ENCODE assay signal across 9 cellular contexts in genomic region chr17:39208893-39209292, GRCh38. TPM values are rescaled to one million over a fixed set of nuclear protein-coding genes. Genes with fewer than 3 reads are reported as not detected.
A peak's percentile ranks its signal among the peaks of the same experiment; 100 is the strongest.
DNase-seq lines count a peak whose midpoint lies in the region; ATAC-seq lines count a peak whose summit lies in the region.
"Had no signal": no experiment of that assay in that cellular context is flagged by ENCODE, and none has a peak within 500 bp of the region (broad histone marks: within the 10 kb centered on the region; RNA-seq: fewer than 3 reads in every experiment).

No MANE protein-coding gene starts in this region.

- H3K36me3 ChIP-seq in CD4-positive, CD25-positive, alpha-beta regulatory T cell (ENCODE audit: control insufficient read depth, insufficient read depth, low read length) = peaks cover 14% of the 10 kb centered on the region

- H3K4me3 ChIP-seq in CD4-positive, CD25-positive, alpha-beta regulatory T cell (ENCODE audit: low read depth, low read length) = no peak overlapping the region
- H3K4me3 ChIP-seq: body of pancreas had no signal

- H3K27me3 ChIP-seq in CD4-positive, CD25-positive, alpha-beta regulatory T cell (ENCODE audit: control insufficient read depth, insufficient read depth, low read length) = no peaks in the 10 kb centered on the region

- H3K36me3 Mint-ChIP-seq in CD4-positive, CD25-positive, alpha-beta regulatory T cell = peaks cover 10% of the 10 kb centered on the region
- peaks cover 23% of the 10 kb centered on the region for H3K36me3 Mint-ChIP-seq in effector memory CD8-positive, alpha-beta T cell (ENCODE audit: insufficient read depth)

- H3K4me3 Mint-ChIP-seq in CD4-positive, CD25-positive, alpha-beta regulatory T cell = peak overlapping the region; percentile 32 to 63 (median 56)
- peak overlapping the region; percentile 44 to 68 for H3K4me3 Mint-ChIP-seq in effector memory CD8-positive, alpha-beta T cell

- ATAC-seq in CD4-positive, CD25-positive, alpha-beta regulatory T cell (ENCODE audit: low read depth in 2 of 2) = no peak
- peak; percentile 47 for ATAC-seq in GM19043 (IDR thresholded peaks at IDR 0.05; ENCODE audit: low read depth, unreplicated experiment)
- ATAC-seq in effector memory CD8-positive, alpha-beta T cell (replicated peaks) = peak; percentile 12
- no peak for ATAC-seq in HG03571 (IDR thresholded peaks at IDR 0.05; ENCODE audit: unreplicated experiment)

- peaks cover 24% of the 10 kb centered on the region for H3K4me1 ChIP-seq in CD4-positive, CD25-positive, alpha-beta regulatory T cell (ENCODE audit: control insufficient read depth, insufficient read depth, low read length, poor library complexity, severe bottlenecking)

- no peaks in the 10 kb centered on the region for H3K9me3 ChIP-seq in CD4-positive, CD25-positive, alpha-beta regulatory T cell (ENCODE audit: control insufficient read depth in 2 of 2, low read length in 2 of 2)
- H3K9me3 ChIP-seq: body of pancreas had no signal

- H3K27me3 Mint-ChIP-seq in CD4-positive, CD25-positive, alpha-beta regulatory T cell = peaks cover 7% of the 10 kb centered on the region
- H3K27me3 Mint-ChIP-seq in effector memory CD8-positive, alpha-beta T cell = peaks cover 0 to 19% of the 10 kb centered on the region in 2 donors

- peak overlapping the region in 2 of 3 donors; percentile 43 to 46 for H3K27ac Mint-ChIP-seq in CD4-positive, CD25-positive, alpha-beta regulatory T cell
- peak overlapping the region in 1 of 2 donors; percentile 77 for H3K27ac Mint-ChIP-seq in effector memory CD8-positive, alpha-beta T cell

- peak overlapping the region; percentile 11 for H3K27ac ChIP-seq in CD4-positive, CD25-positive, alpha-beta regulatory T cell (ENCODE audit: insufficient read depth, low read length, poor library complexity, severe bottlenecking)
- peak overlapping the region; percentile 80 for H3K27ac ChIP-seq in temporal lobe (ENCODE audit: low read depth, low read length)
- H3K27ac ChIP-seq: body of pancreas had no signal

- H3K9me3 Mint-ChIP-seq in CD4-positive, CD25-positive, alpha-beta regulatory T cell = no peaks in the 10 kb centered on the region
- H3K9me3 Mint-ChIP-seq in effector memory CD8-positive, alpha-beta T cell = no peaks in the 10 kb centered on the region

- DNase-seq in CD4-positive, CD25-positive, alpha-beta regulatory T cell = peak in 1 of 3 donors; percentile 33
- DNase-seq in NCI-H187 treated with DMSO at 0.1 percent for 48 hours (lab: John Stamatoyannopoulos, UW) (peak; percentile 49), islet precursor cell (no peak)
- DNase-seq in effector memory CD8-positive, alpha-beta T cell = no peak
- no peak for DNase-seq in activated CD8-positive, alpha-beta memory T cell treated with anti-CD3 and anti-CD28 coated beads, Interleukin-2, amount 50 U/mL, for 4 hours

- H3K4me1 Mint-ChIP-seq in CD4-positive, CD25-positive, alpha-beta regulatory T cell = peaks cover 0 to 38% (median 5%) of the 10 kb centered on the region in 4 donors
- peaks cover 15 to 23% of the 10 kb centered on the region in 2 donors for H3K4me1 Mint-ChIP-seq in effector memory CD8-positive, alpha-beta T cell (ENCODE audit: low read depth in 2 of 2)

RNA-seq across cellular contexts. Expression of gene RPL19, which starts 8.8 kb away (rescaled TPM):
- total RNA-seq in CD4-positive, CD25-positive, alpha-beta regulatory T cell = 2,336 TPM
- polyA plus RNA-seq in CD4-positive, CD25-positive, alpha-beta regulatory T cell = 1,000 to 10,000 TPM; 2,055 to 3,537 (median 2,931) TPM
- 940 TPM for total RNA-seq in temporal lobe

RNA-seq across cellular contexts. Expression of gene CACNB1, which starts 11.4 kb away (rescaled TPM):
- total RNA-seq in CD4-positive, CD25-positive, alpha-beta regulatory T cell = 19.3 TPM
- polyA plus RNA-seq in CD4-positive, CD25-positive, alpha-beta regulatory T cell = 1 to 10 TPM in 2 of 4 donors, under 1 TPM in 2; 0.48 to 1.5 (median 0.97) TPM
- total RNA-seq in temporal lobe = 30.2 TPM

RNA-seq across cellular contexts. Expression of gene STAC2, which starts 16.9 kb away (rescaled TPM):
- not detected for total RNA-seq in CD4-positive, CD25-positive, alpha-beta regulatory T cell
- polyA plus RNA-seq in CD4-positive, CD25-positive, alpha-beta regulatory T cell = not detected
- 0.49 TPM for total RNA-seq in temporal lobe
- total RNA-seq: body of pancreas had no signal

RNA-seq across cellular contexts. Expression of gene ARL5C, which starts 42.9 kb away (rescaled TPM):
- not detected for total RNA-seq in CD4-positive, CD25-positive, alpha-beta regulatory T cell
- not detected for polyA plus RNA-seq in CD4-positive, CD25-positive, alpha-beta regulatory T cell
- total RNA-seq in temporal lobe = not detected

RNA-seq across cellular contexts. Expression of gene PLXDC1, which starts 57.5 kb away (rescaled TPM):
- 12.9 TPM for total RNA-seq in CD4-positive, CD25-positive, alpha-beta regulatory T cell
- polyA plus RNA-seq in CD4-positive, CD25-positive, alpha-beta regulatory T cell = 1 to 10 TPM in 2 of 4 donors, under 1 TPM in 2; 0.27 to 1.8 (median 1.1) TPM
- 7.9 TPM for total RNA-seq in temporal lobe

Comparison
In these comparisons a context has a peak if more than half of its experiments do, and no peak if none do; other contexts are left out.
1. ATAC-seq: peak in GM19043 (single experiment) and effector memory CD8-positive, alpha-beta T cell (single experiment); none in CD4-positive, CD25-positive, alpha-beta regulatory T cell (0 of 2) and HG03571 (single experiment).